20 cellular contexts compared by ENCODE assay signal in genomic region chr5:81904861-81905260, GRCh38.
"Had no signal": no experiment of that assay in that cellular context is flagged by ENCODE, and none has a peak within 500 bp of the region (broad histone marks: within the 10 kb centered on the region; RNA-seq: fewer than 3 reads in every experiment).

No MANE protein-coding gene starts in this region.

- H3K4me3 ChIP-seq: breast epithelium, left lung, right atrium auricular region, skin epidermis, suprapubic skin had no signal

- H3K4me1 Mint-ChIP-seq: immature natural killer cell had no signal

- H3K27me3 Mint-ChIP-seq: naive thymus-derived CD8-positive, alpha-beta T cell; type B pancreatic cell had no signal

- H3K9me3 ChIP-seq: breast epithelium, neutrophil, right atrium auricular region, suprapubic skin had no signal

- H3K4me3 Mint-ChIP-seq: immature natural killer cell; naive thymus-derived CD8-positive, alpha-beta T cell; type B pancreatic cell had no signal

- H3K27me3 ChIP-seq: breast epithelium, dorsolateral prefrontal cortex, left lung, neutrophil, right atrium auricular region, suprapubic skin had no signal

- H3K36me3 ChIP-seq: breast epithelium, left lung, neutrophil, right atrium auricular region, suprapubic skin had no signal

- H3K36me3 Mint-ChIP-seq: immature natural killer cell, type B pancreatic cell had no signal

- ATAC-seq: esophagus mucosa; left lung; naive thymus-derived CD8-positive, alpha-beta T cell; stimulated activated naive CD8-positive, alpha-beta T cell treated with anti-CD3 and anti-CD28 coated beads, Interleukin-15, Interleukin-2, amounts not matched to agents 100 U/mL and 50 U/mL, for 24 hours had no signal

- DNase-seq: activated CD4-positive, CD25-positive, alpha-beta regulatory T cell treated with anti-CD3 and anti-CD28 coated beads, Interleukin-2, amount 50 U/mL, for 72 hours; activated naive CD4-positive, alpha-beta T cell treated with Interleukin-2 at 50 U/mL for 16 hours; aorta; dorsolateral prefrontal cortex; immature natural killer cell; left lung; mammary epithelial cell; naive thymus-derived CD8-positive, alpha-beta T cell; stimulated activated CD4-positive, alpha-beta T cell treated with anti-CD3 and anti-CD28 coated beads, Interleukin-4, amount 100 ng/mL, for 4 hours; stimulated activated CD8-positive, alpha-beta memory T cell treated with anti-CD3 and anti-CD28 coated beads, Interleukin-4, amount 100 ng/mL, for 48 hours; stimulated activated naive CD8-positive, alpha-beta T cell treated with anti-CD3 and anti-CD28 coated beads, Interleukin-15, Interleukin-2, amounts not matched to agents 100 U/mL and 50 U/mL, for 24 hours; T-helper 1 cell; T1000 had no signal

- H3K27ac Mint-ChIP-seq: immature natural killer cell, type B pancreatic cell had no signal

- H3K27ac ChIP-seq: breast epithelium, left lung, neutrophil, right atrium auricular region, skin epidermis, suprapubic skin had no signal

- H3K4me1 ChIP-seq: breast epithelium, left lung, right atrium auricular region, suprapubic skin had no signal
